In the genomic region with DNA sequence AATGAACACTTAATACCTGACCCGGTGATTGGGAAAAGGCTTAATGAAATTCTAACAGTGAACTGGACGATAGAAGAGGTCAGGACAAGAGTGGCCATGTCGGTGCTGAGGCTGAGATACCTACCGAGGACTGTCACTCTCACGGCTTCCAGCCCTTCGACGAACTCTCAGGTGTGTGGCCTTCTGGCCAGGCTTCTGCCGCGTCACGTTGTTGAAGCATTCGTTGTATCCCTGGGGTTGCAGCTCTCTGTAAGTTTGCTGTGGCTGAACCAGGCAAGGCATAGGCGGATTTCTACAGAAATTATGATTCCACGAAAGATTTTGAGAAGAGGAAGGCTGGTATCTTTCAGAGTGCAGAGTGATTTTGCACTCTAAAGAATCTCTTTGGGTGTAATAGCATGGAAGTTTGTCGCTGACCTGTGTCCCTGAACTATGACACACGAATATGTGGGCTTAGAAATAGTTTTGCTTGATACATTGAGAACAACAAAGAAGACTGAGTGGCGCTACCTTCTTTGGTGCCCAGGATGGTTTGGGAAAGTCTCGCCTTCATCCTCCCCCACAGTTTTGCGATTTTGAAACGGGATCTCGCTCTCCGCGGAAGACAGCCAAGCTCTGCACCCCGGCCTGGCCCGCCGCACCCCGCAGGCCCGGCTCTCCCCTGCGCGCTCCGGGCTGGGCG, we compare ENCODE assay signal across 7 cellular contexts. TPM values are rescaled to one million over a fixed set of nuclear protein-coding genes. Genes with fewer than 3 reads are reported as not detected.
DNase-seq lines count a peak whose midpoint lies in the region; ATAC-seq, FAIRE-seq and TF ChIP-seq lines count a peak whose summit lies in the region.

No MANE protein-coding gene starts in this region.

- H3K36me3 ChIP-seq in gastroesophageal sphincter, result no peaks in the 10 kb centered on the region

- H3K27ac ChIP-seq in gastroesophageal sphincter (peak overlapping the region in 3 of 4 donors; percentile 75 to 83 (median 77)), skin epidermis (no peak overlapping the region)

- FAIRE-seq in HTR-8/SVneo (lab: Jason Lieb, UNC), result no peak

- TF ChIP-seq CTCF in gastroesophageal sphincter (IDR thresholded peaks at IDR 0.05), result no peak

- no peaks in the 10 kb centered on the region for H3K27me3 ChIP-seq in gastroesophageal sphincter

- no peaks in the 10 kb centered on the region for H3K9me3 ChIP-seq in gastroesophageal sphincter

- ATAC-seq in gastroesophageal sphincter, result no peak

- H3K4me1 ChIP-seq in gastroesophageal sphincter, result peaks cover 0 to 20% (median 0%) of the 10 kb centered on the region in 3 donors

- TF ChIP-seq EP300 in gastroesophageal sphincter (IDR thresholded peaks at IDR 0.05), result no peak

- H3K4me3 ChIP-seq in gastroesophageal sphincter (peak overlapping the region; percentile 56 to 68), skin epidermis (peak overlapping the region; percentile 21 to 53 (median 45))

- 65% methylated on average over 9 to 11 of the region's 31 CpGs for WGBS in gastroesophageal sphincter (ENCODE audit: low coverage in 1 of 2), 2 donors

- DNase-seq in HTR-8/SVneo (ENCODE audit: insufficient read length, low spot score), result peak; percentile 2
- DNase-seq in T1000 (lab: John Stamatoyannopoulos, UW), result peak; percentile 37
- no peak for DNase-seq in COR-L47 (lab: John Stamatoyannopoulos, UW)
- DNase-seq in stimulated activated CD4-positive, alpha-beta T cell treated with anti-CD3 and anti-CD28 coated beads, Interleukin-4, amount 100 ng/mL, for 24 hours, result no peak
- no peak for DNase-seq in NCI-H82 (lab: John Stamatoyannopoulos, UW)

- no peak for TF ChIP-seq POLR2A in gastroesophageal sphincter (IDR thresholded peaks at IDR 0.05)

RNA-seq across cellular contexts. Expression of a gene that starts 0.4 kb away (rescaled TPM):
- 1 to 10 TPM in 3 of 4 donors, under 1 TPM in 1; 0.31 to 4.4 (median 2.7) TPM for total RNA-seq in gastroesophageal sphincter

RNA-seq across cellular contexts. Expression of a gene that starts 45.8 kb away (rescaled TPM):
- total RNA-seq in gastroesophageal sphincter, result not detected

RNA-seq across cellular contexts. Expression of a gene that starts 50.8 kb away (rescaled TPM):
- 1 to 10 TPM; 4.6 to 8.9 (median 5.7) TPM for total RNA-seq in gastroesophageal sphincter

Comparison
In these comparisons a context has a peak if more than half of its experiments do, and no peak if none do; other contexts are left out.
1. DNase-seq: peak in HTR-8/SVneo (single experiment) and T1000 (single experiment); none in COR-L47 (single experiment), stimulated activated CD4-positive, alpha-beta T cell treated with anti-CD3 and anti-CD28 coated beads, Interleukin-4, amount 100 ng/mL, for 24 hours (single experiment) and NCI-H82 (single experiment).
2. H3K27ac ChIP-seq: peak in gastroesophageal sphincter (3 of 4); none in skin epidermis (0 of 21).